In genomic region chr1:18020021-18020817, GRCh38 we compare ENCODE assay signal across 24 cellular contexts.
"Had no signal": no experiment of that assay in that cellular context is flagged by ENCODE, and none has a peak within 500 bp of the region (broad histone marks: within the 10 kb centered on the region; RNA-seq: fewer than 3 reads in every experiment).

No MANE protein-coding gene starts in this region.

- H3K27me3 Mint-ChIP-seq: activated naive CD8-positive, alpha-beta T cell treated with anti-CD3 and anti-CD28 coated beads, Interleukin-2, amount 10 ng/mL, durations not matched to agents 7 days and 5 days had no signal

- H3K9me3 Mint-ChIP-seq: activated naive CD8-positive, alpha-beta T cell treated with anti-CD3 and anti-CD28 coated beads, Interleukin-2, amount 10 ng/mL, durations not matched to agents 7 days and 5 days; WTC11 had no signal

- H3K36me3 Mint-ChIP-seq: activated naive CD8-positive, alpha-beta T cell treated with anti-CD3 and anti-CD28 coated beads, Interleukin-2, amount 10 ng/mL, durations not matched to agents 7 days and 5 days; WTC11 had no signal

- H3K27ac Mint-ChIP-seq: activated CD8-positive, alpha-beta T cell treated with anti-CD3 and anti-CD28 coated beads, Interleukin-2, amount 10 ng/mL, durations not matched to agents 7 days and 5 days; activated naive CD8-positive, alpha-beta T cell treated with anti-CD3 and anti-CD28 coated beads, Interleukin-2, amount 10 ng/mL, durations not matched to agents 7 days and 5 days; T-helper 17 cell; WTC11 had no signal

- H3K27me3 ChIP-seq: adrenal gland had no signal

- H3K4me3 ChIP-seq: adrenal gland, K562 had no signal

- DNase-seq: activated CD4-positive, alpha-beta T cell treated with anti-CD3 and anti-CD28 coated beads for 48 hours; activated CD4-positive, alpha-beta T cell treated with anti-CD3 and anti-CD28 coated beads, Interleukin-2, amount 50 U/mL, for 4 hours; activated CD4-positive, CD25-positive, alpha-beta regulatory T cell treated with anti-CD3 and anti-CD28 coated beads, Interleukin-2, amount 50 U/mL, for 72 hours; activated CD8-positive, alpha-beta memory T cell treated with anti-CD3 and anti-CD28 coated beads, Interleukin-2, amount 50 U/mL, for 48 hours; activated CD8-positive, alpha-beta T cell treated with anti-CD3 and anti-CD28 coated beads, Interleukin-2, amount 10 ng/mL, durations not matched to agents 7 days and 5 days; activated naive CD4-positive, alpha-beta T cell treated with anti-CD3 and anti-CD28 coated beads, Interleukin-2, amount 50 U/mL, for 16 hours; activated naive CD8-positive, alpha-beta T cell treated with anti-CD3 and anti-CD28 coated beads, Interleukin-2, amount 10 ng/mL, durations not matched to agents 7 days and 5 days; activated T-cell treated with anti-CD3 and anti-CD28 coated beads, Interleukin-2, amount 50 U/mL, for 1 hour; adrenal gland; anterior cingulate cortex; Kasumi-1; NCI-H1105 treated with DMSO at 0.1 percent for 48 hours; NCI-H146; NCI-H187 treated with DMSO at 0.1 percent for 48 hours; NCI-H2081 treated with DMSO at 0.1 percent for 48 hours; NCI-H446; NCI-H526; NCI-H774; PC-3; SIG-M5; T-helper 17 cell; T-helper 9 cell had no signal

- H3K4me1 Mint-ChIP-seq: activated naive CD8-positive, alpha-beta T cell treated with anti-CD3 and anti-CD28 coated beads, Interleukin-2, amount 10 ng/mL, durations not matched to agents 7 days and 5 days; T-helper 17 cell; WTC11 had no signal

- H3K27ac ChIP-seq: adrenal gland had no signal

- H3K36me3 ChIP-seq: adrenal gland had no signal

- ATAC-seq: activated CD8-positive, alpha-beta T cell treated with anti-CD3 and anti-CD28 coated beads, Interleukin-2, amount 10 ng/mL, durations not matched to agents 7 days and 5 days; K562; PC-3; T-helper 17 cell; WTC11 had no signal

- H3K4me1 ChIP-seq: adrenal gland had no signal

- H3K9me3 ChIP-seq: adrenal gland had no signal

- H3K4me3 Mint-ChIP-seq: activated CD8-positive, alpha-beta T cell treated with anti-CD3 and anti-CD28 coated beads, Interleukin-2, amount 10 ng/mL, durations not matched to agents 7 days and 5 days; activated naive CD8-positive, alpha-beta T cell treated with anti-CD3 and anti-CD28 coated beads, Interleukin-2, amount 10 ng/mL, durations not matched to agents 7 days and 5 days; T-helper 17 cell; WTC11 had no signal
